In the genomic region with DNA sequence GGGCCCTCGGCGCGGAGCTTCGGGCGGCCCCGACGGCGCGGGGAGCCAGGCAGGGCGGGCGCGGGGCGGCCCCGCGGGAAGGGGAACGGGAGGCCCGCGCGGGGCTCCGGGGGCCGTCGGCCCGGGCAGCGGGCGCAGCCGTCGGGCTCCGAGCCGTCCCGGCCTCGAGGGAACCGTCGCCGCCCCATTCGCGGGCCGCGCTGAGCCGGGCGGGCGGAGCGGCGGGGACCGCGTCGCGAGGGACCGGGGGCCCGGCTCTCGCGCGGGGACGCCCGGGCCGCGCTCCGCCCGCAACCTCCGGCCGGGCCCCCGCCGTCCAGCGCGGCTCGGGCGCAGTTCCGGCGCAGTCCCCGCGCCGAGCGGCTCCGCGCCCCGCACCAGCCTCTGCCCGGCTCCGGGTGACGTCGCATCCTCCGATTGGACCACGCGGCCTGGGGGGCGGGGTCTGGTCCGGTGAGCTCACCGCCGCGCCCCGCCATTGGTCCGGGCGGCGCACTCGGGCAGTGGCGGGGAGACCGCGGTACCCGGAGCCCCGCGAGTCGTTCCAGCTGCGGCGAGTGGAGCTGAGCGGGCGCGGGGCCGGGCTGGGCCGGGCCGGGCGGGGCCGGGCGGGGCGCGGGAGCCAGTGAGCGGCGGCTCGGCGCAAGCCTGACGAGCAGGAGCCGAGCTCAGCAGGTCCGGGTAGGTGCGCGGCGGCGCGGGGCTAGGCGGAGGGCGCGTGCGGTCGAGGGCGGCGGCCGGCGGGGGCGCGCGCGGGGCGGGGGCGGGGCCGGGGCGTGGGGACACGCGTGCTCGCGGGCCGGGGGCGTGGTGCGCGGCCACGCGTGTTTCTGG, we compare ENCODE assay signal across 8 cellular contexts.
DNase-seq lines count a peak whose midpoint lies in the region; ATAC-seq and TF ChIP-seq lines count a peak whose summit lies in the region.

No MANE protein-coding gene starts in this region.

- peak overlapping the region; percentile 90 for H3K4me3 Mint-ChIP-seq in neural progenitor cell
- peak overlapping the region; percentile 87 to 88 for H3K4me3 Mint-ChIP-seq in stimulated activated naive B cell treated with anti-CD40 and anti-IgM and Interleukin-4, amounts not matched to agents 10 μg/mL and 1 μg/mL and 100 μg/mL, for 72 hours

- DNase-seq in CD1c-positive myeloid dendritic cell (ENCODE audit: extremely low spot score), result peak; percentile 97
- DNase-seq in NOMO-1 treated with dmso at 0.1 percent for 144 hours (lab: John Stamatoyannopoulos, UW; ENCODE audit: unreplicated experiment), result peak; percentile 31
- DNase-seq in activated T-helper 1 cell treated with anti-CD3 and anti-CD28 coated beads, Interleukin-2, amount 50 U/mL, for 16 hours (ENCODE audit: low read depth in 1 of 2, low spot score in 1 of 2), result peak; percentile 77 to 86
- DNase-seq in fibroblast of mammary gland (ENCODE audit: low read depth), result peak; percentile 64
- DNase-seq in neural progenitor cell (ENCODE audit: low spot score), result peak; percentile 98
- peak; percentile 89 for DNase-seq in stimulated activated naive B cell treated with anti-CD40 and anti-IgM and Interleukin-4, amounts not matched to agents 10 μg/mL and 1 μg/mL and 100 μg/mL, for 72 hours

- H3K27ac ChIP-seq in neural progenitor cell, result no peak overlapping the region

- no peaks in the 10 kb centered on the region for H3K36me3 ChIP-seq in neural progenitor cell

- peaks cover 21% of the 10 kb centered on the region for H4K20me1 ChIP-seq in neural progenitor cell (ENCODE audit: low read depth)

- peaks cover 12% of the 10 kb centered on the region for H3K36me3 Mint-ChIP-seq in neural progenitor cell
- no peaks in the 10 kb centered on the region for H3K36me3 Mint-ChIP-seq in stimulated activated naive B cell treated with anti-CD40 and anti-IgM and Interleukin-4, amounts not matched to agents 10 μg/mL and 1 μg/mL and 100 μg/mL, for 72 hours

- no peak overlapping the region for H3K27ac Mint-ChIP-seq in neural progenitor cell
- H3K27ac Mint-ChIP-seq in stimulated activated naive B cell treated with anti-CD40 and anti-IgM and Interleukin-4, amounts not matched to agents 10 μg/mL and 1 μg/mL and 100 μg/mL, for 72 hours, result peak overlapping the region; percentile 69

- peaks cover 36% of the 10 kb centered on the region for H3K4me1 Mint-ChIP-seq in neural progenitor cell
- H3K4me1 Mint-ChIP-seq in stimulated activated naive B cell treated with anti-CD40 and anti-IgM and Interleukin-4, amounts not matched to agents 10 μg/mL and 1 μg/mL and 100 μg/mL, for 72 hours, result peaks cover 11% of the 10 kb centered on the region in 2 donors

- H3K9me3 ChIP-seq in neural progenitor cell (ENCODE audit: low read depth), result peaks cover 7% of the 10 kb centered on the region

- peaks cover 2% of the 10 kb centered on the region for H3K9me3 Mint-ChIP-seq in neural progenitor cell
- H3K9me3 Mint-ChIP-seq in stimulated activated naive B cell treated with anti-CD40 and anti-IgM and Interleukin-4, amounts not matched to agents 10 μg/mL and 1 μg/mL and 100 μg/mL, for 72 hours, result no peaks in the 10 kb centered on the region

- H3K27me3 ChIP-seq in neural progenitor cell, result peaks cover 74% of the 10 kb centered on the region

- peaks cover 40% of the 10 kb centered on the region for H3F3A ChIP-seq in neural progenitor cell (ENCODE audit: low read depth)

- peaks cover 14% of the 10 kb centered on the region for H3K4me1 ChIP-seq in neural progenitor cell

- no peak overlapping the region for H3K4me3 ChIP-seq in fibroblast of mammary gland (ENCODE audit: control insufficient read depth, low read depth, low read length)
- peak overlapping the region; percentile 46 for H3K4me3 ChIP-seq in neural progenitor cell

- peaks cover 16% of the 10 kb centered on the region for H3K27me3 Mint-ChIP-seq in neural progenitor cell (ENCODE audit: insufficient read depth, low read depth)
- peaks cover 29 to 40% of the 10 kb centered on the region in 2 donors for H3K27me3 Mint-ChIP-seq in stimulated activated naive B cell treated with anti-CD40 and anti-IgM and Interleukin-4, amounts not matched to agents 10 μg/mL and 1 μg/mL and 100 μg/mL, for 72 hours

- H3K9ac ChIP-seq in neural progenitor cell, result no peak overlapping the region

- H2AFZ ChIP-seq in neural progenitor cell (replicated peaks), result no peak overlapping the region

- peak; percentile 97 for ATAC-seq in GM19467 (IDR thresholded peaks at IDR 0.05; ENCODE audit: unreplicated experiment)
- peak; percentile 91 for ATAC-seq in HG03571 (IDR thresholded peaks at IDR 0.05; ENCODE audit: unreplicated experiment)
- peak; percentile 98 for ATAC-seq in stimulated activated naive B cell treated with anti-CD40 and anti-IgM and Interleukin-4, amounts not matched to agents 10 μg/mL and 1 μg/mL and 100 μg/mL, for 72 hours (replicated peaks)

- H3K4me2 ChIP-seq in neural progenitor cell, result peak overlapping the region; percentile 67

- no peaks in the 10 kb centered on the region for H3K79me2 ChIP-seq in neural progenitor cell (ENCODE audit: low read depth)

- no peak for TF ChIP-seq CTCF in fibroblast of mammary gland (conservative IDR thresholded peaks at IDR 0.05; ENCODE audit: control insufficient read depth, insufficient read depth, low read depth, low read length)
- TF ChIP-seq CTCF in neural progenitor cell (IDR thresholded peaks at IDR 0.05), result no peak

Comparison
In these comparisons a context has a peak if more than half of its experiments do, and no peak if none do; other contexts are left out.
1. DNase-seq: peak in every context shown above with its lines; median percentile 98 in neural progenitor cell; 97 in CD1c-positive myeloid dendritic cell; 89 in stimulated activated naive B cell treated with anti-CD40 and anti-IgM and Interleukin-4, amounts not matched to agents 10 μg/mL and 1 μg/mL and 100 μg/mL, for 72 hours; 82 in activated T-helper 1 cell treated with anti-CD3 and anti-CD28 coated beads, Interleukin-2, amount 50 U/mL, for 16 hours; 64 in fibroblast of mammary gland; 31 in NOMO-1 treated with dmso at 0.1 percent for 144 hours.